ENCODE assay signal across 19 cellular contexts in genomic region chr20:61046721-61047351, GRCh38.
DNase-seq lines count a peak whose midpoint lies in the region; ATAC-seq and TF ChIP-seq lines count a peak whose summit lies in the region.
"Had no signal": no experiment of that assay in that cellular context is flagged by ENCODE, and none has a peak within 500 bp of the region (broad histone marks: within the 10 kb centered on the region; RNA-seq: fewer than 3 reads in every experiment).

No MANE protein-coding gene starts in this region.

- H2BK15ac ChIP-seq in neuronal stem cell (ENCODE audit: low read length) = no peak overlapping the region

- no CpG with 5 or more reads among the region's 9 CpGs for WGBS in neuronal stem cell (ENCODE audit: extremely low coverage in 2 of 2, insufficient read length in 2 of 2, insufficient replicate concordance in 1 of 2), 2 donors

- peaks cover 60% of the 10 kb centered on the region for H3K27me3 ChIP-seq in RWPE2 (ENCODE audit: insufficient read depth, poor library complexity, severe bottlenecking)
- no peaks in the 10 kb centered on the region for H3K27me3 ChIP-seq in neuronal stem cell (ENCODE audit: control insufficient read depth in 3 of 3, insufficient read depth in 3 of 3, low read depth in 1 of 3, low read length in 3 of 3)
- H3K27me3 ChIP-seq: BE2C; BLaER1 treated with 17β-estradiol and CSF1 and Interleukin-3, amounts not matched to agents 10 nM and 100 nM had no signal

- H3K36me3 ChIP-seq in RWPE2 (ENCODE audit: low read depth) (no peaks in the 10 kb centered on the region), neuronal stem cell (replicated peaks in 1 of 2; ENCODE audit: control insufficient read depth in 2 of 2, insufficient read depth in 2 of 2, low read length in 2 of 2) (no peaks in the 10 kb centered on the region)
- H3K36me3 ChIP-seq: BE2C; BLaER1 treated with 17β-estradiol and CSF1 and Interleukin-3, amounts not matched to agents 10 nM and 100 nM had no signal

- no peak overlapping the region for H4K8ac ChIP-seq in neuronal stem cell (ENCODE audit: low read depth, low read length)

- no peaks in the 10 kb centered on the region for H3K9me3 ChIP-seq in RWPE2 (ENCODE audit: severe bottlenecking)
- H3K9me3 ChIP-seq in neuronal stem cell (replicated peaks in 1 of 2; ENCODE audit: control insufficient read depth in 2 of 2, insufficient read depth in 1 of 2, low read depth in 1 of 2, low read length in 2 of 2) = peaks cover 0 to 3% of the 10 kb centered on the region in 2 donors

- H3K4me1 ChIP-seq in RWPE2 (ENCODE audit: insufficient read depth, poor library complexity, severe bottlenecking) (no peaks in the 10 kb centered on the region), neuronal stem cell (ENCODE audit: control insufficient read depth in 2 of 2, insufficient read depth in 1 of 2, low read depth in 1 of 2, low read length in 2 of 2) (no peaks in the 10 kb centered on the region)
- H3K4me1 ChIP-seq: BE2C had no signal

- no peak overlapping the region for H2BK12ac ChIP-seq in neuronal stem cell (ENCODE audit: low read length)

- ATAC-seq in RWPE2 (ENCODE audit: low read depth) (no peak), GM18907 (IDR thresholded peaks at IDR 0.05; ENCODE audit: unreplicated experiment) (no peak), HG02884 (IDR thresholded peaks at IDR 0.05; ENCODE audit: unreplicated experiment) (no peak)
- ATAC-seq: GM12878 had no signal

- DNase-seq in RWPE2 (ENCODE audit: low spot score) (peak; percentile 78), ecto neural progenitor cell (ENCODE audit: low spot score) (peak; percentile 23), mesenteric fat pad (ENCODE audit: low spot score) (peak; percentile 68), neuronal stem cell (ENCODE audit: low spot score) (no peak), A172 (ENCODE audit: low spot score) (no peak)
- DNase-seq: AML-193; BE2C; CD8-positive, alpha-beta memory T cell; DMS 273 treated with DMSO at 0.1 percent for 48 hours; DMS79; EL; GDM1; GOT3; H7; HCEC 1CT had no signal

- no peak for TF ChIP-seq CTCF in RWPE2 (IDR thresholded peaks at IDR 0.05; ENCODE audit: poor library complexity, severe bottlenecking)

- no peak overlapping the region for H2BK120ac ChIP-seq in neuronal stem cell (ENCODE audit: low read depth, low read length)

- H4K91ac ChIP-seq in neuronal stem cell (ENCODE audit: low read depth, low read length, poor library complexity) = no peak overlapping the region

- no peak overlapping the region for H3K23ac ChIP-seq in neuronal stem cell (ENCODE audit: low read depth, low read length, poor library complexity)

- H3K27ac ChIP-seq in RWPE2 (ENCODE audit: poor library complexity, severe bottlenecking) (no peak overlapping the region), neuronal stem cell (replicated peaks; ENCODE audit: low read length) (no peak overlapping the region)
- H3K27ac ChIP-seq: BLaER1 treated with 17β-estradiol and CSF1 and Interleukin-3, amounts not matched to agents 10 nM and 100 nM had no signal

- H3K18ac ChIP-seq in neuronal stem cell (ENCODE audit: low read length) = no peak overlapping the region

- no peaks in the 10 kb centered on the region for H3K79me1 ChIP-seq in neuronal stem cell (ENCODE audit: low read depth, low read length)

- H2BK5ac ChIP-seq in neuronal stem cell (ENCODE audit: low read length) = peak overlapping the region; percentile 49

- H3K4me2 ChIP-seq in neuronal stem cell (ENCODE audit: insufficient read depth, low read length, poor library complexity, severe bottlenecking) = no peak overlapping the region
- H3K4me2 ChIP-seq: BLaER1 treated with 17β-estradiol and CSF1 and Interleukin-3, amounts not matched to agents 10 nM and 100 nM had no signal

- H2AFZ ChIP-seq in neuronal stem cell (ENCODE audit: low read length) = no peak overlapping the region

- no peak overlapping the region for H2AK5ac ChIP-seq in neuronal stem cell (ENCODE audit: low read depth, low read length)

- no peak overlapping the region for H3K4me3 ChIP-seq in RWPE2 (ENCODE audit: severe bottlenecking)
- no peak overlapping the region for H3K4me3 ChIP-seq in neuronal stem cell (ENCODE audit: low read length in 2 of 2)
- H3K4me3 ChIP-seq: BLaER1 treated with 17β-estradiol and CSF1 and Interleukin-3, amounts not matched to agents 10 nM and 100 nM; GM12878 had no signal

- no peak overlapping the region for H3K4ac ChIP-seq in neuronal stem cell (ENCODE audit: low read length)

- H3K14ac ChIP-seq in neuronal stem cell (ENCODE audit: low read length) = no peak overlapping the region

- H3K9ac ChIP-seq in neuronal stem cell (ENCODE audit: low read depth, low read length, poor library complexity) = no peak overlapping the region
- H3K9ac ChIP-seq: BLaER1 treated with 17β-estradiol and CSF1 and Interleukin-3, amounts not matched to agents 10 nM and 100 nM had no signal

Comparison
In these comparisons a context has a peak if more than half of its experiments do, and no peak if none do; other contexts are left out.
1. DNase-seq: peak in RWPE2 (single experiment), ecto neural progenitor cell (single experiment) and mesenteric fat pad (single experiment); none in neuronal stem cell (single experiment) and A172 (single experiment).